Comparison of ENCODE assay signal across 22 cellular contexts in the genomic region with DNA sequence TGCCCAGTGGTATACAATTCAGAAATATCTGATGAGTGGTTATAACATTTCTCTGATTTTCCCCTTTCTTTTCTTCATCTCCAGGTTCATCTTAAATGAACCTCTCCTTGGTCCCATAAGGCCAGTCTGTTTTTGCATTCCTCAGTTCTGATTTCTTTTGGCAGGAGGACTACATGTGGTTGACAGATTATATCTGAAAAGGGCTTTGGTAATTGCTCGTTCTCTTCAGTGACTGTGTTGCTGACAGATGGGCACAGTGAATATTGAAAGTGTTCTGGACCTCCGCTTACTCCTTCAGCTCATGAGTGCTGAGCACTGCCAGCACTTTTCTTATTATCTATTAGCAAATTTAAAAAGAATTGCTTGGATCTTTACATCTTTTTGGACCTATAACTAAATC.
DNase-seq lines count a peak whose midpoint lies in the region; ATAC-seq and TF ChIP-seq lines count a peak whose summit lies in the region.
"Had no signal": no experiment of that assay in that cellular context is flagged by ENCODE, and none has a peak within 500 bp of the region (broad histone marks: within the 10 kb centered on the region; RNA-seq: fewer than 3 reads in every experiment).

No MANE protein-coding gene starts in this region.

- TF ChIP-seq CTCF in fibroblast of the aortic adventitia (IDR thresholded peaks at IDR 0.05; ENCODE audit: insufficient read depth, low read length), result no peak

- ATAC-seq in SK-N-SH treated with all-trans-retinoic acid at 6 μM for 48 hours, result peak; percentile 75
- ATAC-seq in GM21367 (IDR thresholded peaks at IDR 0.05; ENCODE audit: unreplicated experiment), result no peak
- ATAC-seq in GM18870 (IDR thresholded peaks at IDR 0.05; ENCODE audit: unreplicated experiment), result no peak
- ATAC-seq: lower lobe of right lung had no signal

- DNase-seq in Ammon's horn (ENCODE audit: low spot score) (peak; percentile 25), GM04504 (ENCODE audit: low read depth) (peak; percentile 42), fibroblast of the aortic adventitia (ENCODE audit: low read depth) (peak; percentile 19), mucosa of gallbladder (ENCODE audit: low spot score) (no peak), activated T-cell treated with anti-CD3 and anti-CD28 coated beads for 4 hours (no peak)
- DNase-seq: activated CD4-positive, alpha-beta memory T cell treated with anti-CD3 and anti-CD28 coated beads, Interleukin-2, amount 10 ng/mL, durations not matched to agents 7 days and 5 days; activated naive CD4-positive, alpha-beta T cell treated with anti-CD3 and anti-CD28 coated beads, Interleukin-2, amount 10 ng/mL, durations not matched to agents 7 days and 5 days; activated T-cell treated with anti-CD3 and anti-CD28 coated beads, Interleukin-2, amount 50 U/mL, for 24 hours; AML-193; Caco-2; erythroblast; GDM1; lower lobe of right lung; NCI-H1092 treated with DMSO at 0.1 percent for 48 hours; NCI-H345; posterior cingulate gyrus; small intestine; stimulated activated CD4-positive, alpha-beta T cell treated with anti-CD3 and anti-CD28 coated beads, Interleukin-4, amount 100 ng/mL, for 4 hours; uterus had no signal

- H3K4me3 ChIP-seq in fibroblast of the aortic adventitia (ENCODE audit: low read depth, low read length), result no peak overlapping the region
- H3K4me3 ChIP-seq: lower lobe of right lung, uterus had no signal

TF ChIP-seq in SK-N-SH treated with all-trans-retinoic acid at 6 μM for 48 hours, 23 proteins besides CTCF, POLR2A, EP300 and RAD21:
- TF ChIP-seq TCF4 (CRISPR knock-in tag; IDR thresholded peaks at IDR 0.05; ENCODE audit: borderline replicate concordance), result peak; percentile 80; the same call in 1 of the 2 replicates
- TF ChIP-seq BACH2 (CRISPR knock-in tag; IDR thresholded peaks at IDR 0.05; ENCODE audit: borderline replicate concordance), result no peak
- TF ChIP-seq ISL1 (CRISPR knock-in tag; IDR thresholded peaks at IDR 0.05), result peak; percentile 54; the same call in 1 of the 2 replicates
- TF ChIP-seq, protein P1, sequence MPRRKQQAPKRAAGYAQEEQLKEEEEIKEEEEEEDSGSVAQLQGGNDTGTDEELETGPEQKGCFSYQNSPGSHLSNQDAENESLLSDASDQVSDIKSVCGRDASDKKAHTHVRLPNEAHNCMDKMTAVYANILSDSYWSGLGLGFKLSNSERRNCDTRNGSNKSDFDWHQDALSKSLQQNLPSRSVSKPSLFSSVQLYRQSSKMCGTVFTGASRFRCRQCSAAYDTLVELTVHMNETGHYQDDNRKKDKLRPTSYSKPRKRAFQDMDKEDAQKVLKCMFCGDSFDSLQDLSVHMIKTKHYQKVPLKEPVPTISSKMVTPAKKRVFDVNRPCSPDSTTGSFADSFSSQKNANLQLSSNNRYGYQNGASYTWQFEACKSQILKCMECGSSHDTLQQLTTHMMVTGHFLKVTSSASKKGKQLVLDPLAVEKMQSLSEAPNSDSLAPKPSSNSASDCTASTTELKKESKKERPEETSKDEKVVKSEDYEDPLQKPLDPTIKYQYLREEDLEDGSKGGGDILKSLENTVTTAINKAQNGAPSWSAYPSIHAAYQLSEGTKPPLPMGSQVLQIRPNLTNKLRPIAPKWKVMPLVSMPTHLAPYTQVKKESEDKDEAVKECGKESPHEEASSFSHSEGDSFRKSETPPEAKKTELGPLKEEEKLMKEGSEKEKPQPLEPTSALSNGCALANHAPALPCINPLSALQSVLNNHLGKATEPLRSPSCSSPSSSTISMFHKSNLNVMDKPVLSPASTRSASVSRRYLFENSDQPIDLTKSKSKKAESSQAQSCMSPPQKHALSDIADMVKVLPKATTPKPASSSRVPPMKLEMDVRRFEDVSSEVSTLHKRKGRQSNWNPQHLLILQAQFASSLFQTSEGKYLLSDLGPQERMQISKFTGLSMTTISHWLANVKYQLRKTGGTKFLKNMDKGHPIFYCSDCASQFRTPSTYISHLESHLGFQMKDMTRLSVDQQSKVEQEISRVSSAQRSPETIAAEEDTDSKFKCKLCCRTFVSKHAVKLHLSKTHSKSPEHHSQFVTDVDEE (CRISPR knock-in tag; IDR thresholded peaks at IDR 0.05), result peak; percentile 91
- TF ChIP-seq SNAI2 (CRISPR knock-in tag; IDR thresholded peaks at IDR 0.05), result peak; percentile 73; the same call in 1 of the 2 replicates
- no peak for TF ChIP-seq TOX (CRISPR knock-in tag; IDR thresholded peaks at IDR 0.05; ENCODE audit: borderline replicate concordance)
- TF ChIP-seq, protein P2, sequence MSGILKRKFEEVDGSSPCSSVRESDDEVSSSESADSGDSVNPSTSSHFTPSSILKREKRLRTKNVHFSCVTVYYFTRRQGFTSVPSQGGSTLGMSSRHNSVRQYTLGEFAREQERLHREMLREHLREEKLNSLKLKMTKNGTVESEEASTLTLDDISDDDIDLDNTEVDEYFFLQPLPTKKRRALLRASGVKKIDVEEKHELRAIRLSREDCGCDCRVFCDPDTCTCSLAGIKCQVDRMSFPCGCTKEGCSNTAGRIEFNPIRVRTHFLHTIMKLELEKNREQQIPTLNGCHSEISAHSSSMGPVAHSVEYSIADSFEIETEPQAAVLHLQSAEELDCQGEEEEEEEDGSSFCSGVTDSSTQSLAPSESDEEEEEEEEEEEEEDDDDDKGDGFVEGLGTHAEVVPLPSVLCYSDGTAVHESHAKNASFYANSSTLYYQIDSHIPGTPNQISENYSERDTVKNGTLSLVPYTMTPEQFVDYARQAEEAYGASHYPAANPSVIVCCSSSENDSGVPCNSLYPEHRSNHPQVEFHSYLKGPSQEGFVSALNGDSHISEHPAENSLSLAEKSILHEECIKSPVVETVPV (CRISPR knock-in tag; IDR thresholded peaks at IDR 0.05), result no peak
- TF ChIP-seq GLIS3 (CRISPR knock-in tag; IDR thresholded peaks at IDR 0.05), result no peak
TF ChIP-seq in SK-N-SH treated with all-trans-retinoic acid at 6 μM for 48 hours: peak in this region for 4.

Comparison
In these comparisons a context has a peak if more than half of its experiments do, and no peak if none do; other contexts are left out.
1. DNase-seq: peak in Ammon's horn (single experiment), GM04504 (single experiment) and fibroblast of the aortic adventitia (single experiment); none in mucosa of gallbladder (single experiment) and activated T-cell treated with anti-CD3 and anti-CD28 coated beads for 4 hours (single experiment).